ENCODE assay signal across 1 cellular context in the genomic region with DNA sequence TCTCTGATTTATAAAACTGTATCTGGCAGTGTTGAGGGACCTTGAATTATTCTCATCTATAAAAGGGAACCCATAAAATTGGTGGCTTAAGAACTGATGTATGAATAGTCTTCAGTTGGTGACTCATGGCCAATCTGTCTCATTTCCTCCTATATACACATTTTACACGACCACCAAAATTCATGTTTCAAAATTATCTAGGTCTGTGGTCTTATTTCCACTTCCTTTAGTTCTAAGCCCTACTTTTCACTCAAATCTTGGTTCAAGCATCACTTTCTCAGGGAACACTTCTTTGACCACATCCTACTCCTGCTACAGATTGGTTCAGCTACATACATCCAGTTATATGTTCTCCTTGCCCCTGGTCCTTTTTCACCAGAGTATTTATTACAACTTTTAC.
TF ChIP-seq lines count a peak whose summit lies in the region.

No MANE protein-coding gene starts in this region.

TF ChIP-seq in endothelial cell of umbilical vein, 7 proteins besides CTCF, POLR2A, EP300 and RAD21 (continued from another document):
- no peak for TF ChIP-seq GATA2 (IDR thresholded peaks at IDR 0.05; ENCODE audit: insufficient read depth, insufficient read length, low read depth, low read length)
